In genomic region chr14:54444003-54444402, GRCh38 we compare ENCODE assay signal across 16 cellular contexts. TPM values are rescaled to one million over a fixed set of nuclear protein-coding genes. Genes with fewer than 3 reads are reported as not detected.
DNase-seq lines count a peak whose midpoint lies in the region; ATAC-seq and TF ChIP-seq lines count a peak whose summit lies in the region.
"Had no signal": no experiment of that assay in that cellular context is flagged by ENCODE, and none has a peak within 500 bp of the region (broad histone marks: within the 10 kb centered on the region; RNA-seq: fewer than 3 reads in every experiment).

No MANE protein-coding gene starts in this region.

- peaks cover 2% of the 10 kb centered on the region for H3K27me3 Mint-ChIP-seq in nephron (ENCODE audit: low read depth)

- intact Hi-C loops in uterus (cut with DNase I; ENCODE audit: low total_unique reads) (no loop called here), mucosa of descending colon (cut with DNase I, micrococcal nuclease) (no loop called here)

- H3K4me3 ChIP-seq in choroid plexus epithelial cell (ENCODE audit: low read depth, low read length) (no peak overlapping the region), uterus (no peak overlapping the region), mucosa of descending colon (no peak overlapping the region)
- H3K4me3 ChIP-seq: PC-9, SJCRH30 had no signal

- H3K4me1 ChIP-seq in uterus, result peaks cover 0 to 7% of the 10 kb centered on the region in 2 donors
- peaks cover 21% of the 10 kb centered on the region for H3K4me1 ChIP-seq in mucosa of descending colon (ENCODE audit: low read depth)
- H3K4me1 ChIP-seq: SJCRH30 had no signal

- no peaks in the 10 kb centered on the region for H3K27me3 ChIP-seq in uterus
- H3K27me3 ChIP-seq: SJCRH30 had no signal

- ATAC-seq in HG02870 (IDR thresholded peaks at IDR 0.05; ENCODE audit: unreplicated experiment) (no peak), mucosa of descending colon (no peak)

- H3K36me3 ChIP-seq in uterus (no peaks in the 10 kb centered on the region), mucosa of descending colon (ENCODE audit: low read depth) (no peaks in the 10 kb centered on the region)
- H3K36me3 ChIP-seq: SJCRH30 had no signal

- H3K36me3 Mint-ChIP-seq in nephron (ENCODE audit: low read depth), result peaks cover 6% of the 10 kb centered on the region

- TF ChIP-seq CTCF in choroid plexus epithelial cell (conservative IDR thresholded peaks at IDR 0.05; ENCODE audit: low read depth, low read length) (no peak), nephron (IDR thresholded peaks at IDR 0.05; ENCODE audit: unreplicated experiment in 3 of 3) (no peak), uterus (IDR thresholded peaks at IDR 0.05) (no peak), mucosa of descending colon (IDR thresholded peaks at IDR 0.05) (no peak)

- H3K4me1 Mint-ChIP-seq in nephron, result peaks cover 62% of the 10 kb centered on the region

- DNase-seq in EH (ENCODE audit: low read depth) (peak; percentile 62), choroid plexus epithelial cell (ENCODE audit: low read depth) (peak; percentile 46), uterus (peak in 1 of 2 donors; percentile 46), mucosa of descending colon (no peak)
- no peak for DNase-seq in activated T-cell treated with anti-CD3 and anti-CD28 coated beads, Interleukin-2, amount 50 U/mL, for 1 hour
- DNase-seq: DMS79 treated with DMSO at 0.1 percent for 48 hours, H9, NCI-H1436, NCI-H1930, NCI-H345, NCI-H526, PC-9, SJCRH30 had no signal

- peak overlapping the region; percentile 56 to 72 for H3K27ac ChIP-seq in uterus
- H3K27ac ChIP-seq: HL-60, PC-9, SJCRH30 had no signal

- TF ChIP-seq POLR2A in uterus (IDR thresholded peaks at IDR 0.05), result no peak

- no peaks in the 10 kb centered on the region for H3K9me3 Mint-ChIP-seq in nephron
- H3K9me3 Mint-ChIP-seq: H9 had no signal

- peak overlapping the region; percentile 21 to 70 (median 63) for H3K4me3 Mint-ChIP-seq in nephron
- H3K4me3 Mint-ChIP-seq: H9 had no signal

- H3K27ac Mint-ChIP-seq in nephron, result peak overlapping the region; percentile 89 to 92 (median 90)
- H3K27ac Mint-ChIP-seq: H9 had no signal

- H3K9me3 ChIP-seq in uterus (no peaks in the 10 kb centered on the region), mucosa of descending colon (no peaks in the 10 kb centered on the region)
- H3K9me3 ChIP-seq: SJCRH30 had no signal

RNA-seq across cellular contexts. Expression of gene CNIH1, which starts 2.8 kb away (rescaled TPM):
- total RNA-seq in uterus (100 to 1,000 TPM in 3 of 4 donors, 10 to 100 TPM in 1; 18.7 to 177 (median 142) TPM), mucosa of descending colon (100 to 1,000 TPM in 2 of 3 donors, 10 to 100 TPM in 1; 99.9 to 115 (median 101) TPM)

RNA-seq across cellular contexts. Expression of gene GMFB, which starts 44.8 kb away (rescaled TPM):
- 100 to 1,000 TPM in 1 of 4 donors, 10 to 100 TPM in 3; 39.5 to 169 (median 45.7) TPM for total RNA-seq in uterus
- 10 to 100 TPM; 55.7 to 74.4 (median 57.5) TPM for total RNA-seq in mucosa of descending colon

RNA-seq across cellular contexts. Expression of gene CDKN3, which starts 47.2 kb away (rescaled TPM):
- 10 to 100 TPM in 1 of 4 donors, 1 to 10 TPM in 2, not detected in 1; 1.3 to 24.3 (median 4.4) TPM for total RNA-seq in uterus
- 10 to 100 TPM in 1 of 3 donors, 1 to 10 TPM in 2; 1.7 to 18.2 (median 3.4) TPM for total RNA-seq in mucosa of descending colon

Comparison
In these comparisons a context has a peak if more than half of its experiments do, and no peak if none do; other contexts are left out.
1. DNase-seq: peak in EH (single experiment) and choroid plexus epithelial cell (single experiment); none in mucosa of descending colon (0 of 3) and activated T-cell treated with anti-CD3 and anti-CD28 coated beads, Interleukin-2, amount 50 U/mL, for 1 hour (single experiment).